ENCODE assay signal across 1 cellular context in the genomic region with DNA sequence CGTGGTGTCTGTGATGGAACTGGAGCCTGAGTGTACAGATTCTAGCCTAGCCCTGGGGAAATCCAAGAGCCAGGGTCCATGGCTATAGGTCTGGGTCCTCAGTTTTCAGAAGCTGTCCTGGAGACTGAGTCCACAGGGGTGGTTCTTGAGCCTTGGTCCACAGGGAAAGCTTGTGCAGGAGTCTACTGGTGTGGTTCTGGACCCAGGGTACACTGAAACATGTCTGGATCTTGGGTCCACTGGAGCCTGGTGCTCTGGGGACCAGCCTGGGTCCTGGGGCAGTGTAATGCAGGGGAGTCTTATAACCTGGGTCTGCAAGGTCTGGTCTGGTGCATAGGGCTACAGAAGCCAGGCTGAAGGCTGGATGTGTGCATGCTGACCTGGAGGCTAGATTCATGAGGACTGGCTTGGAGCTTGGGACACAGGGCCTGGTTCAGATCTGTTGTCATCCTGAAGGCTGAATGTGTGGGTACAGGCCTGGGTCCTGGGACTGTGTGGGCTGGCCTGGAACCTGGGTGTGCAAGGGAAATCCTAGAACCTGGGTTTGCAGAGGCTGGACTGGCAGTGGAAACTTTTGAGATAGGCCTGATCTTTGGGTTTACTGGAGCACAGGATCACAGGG.
TF ChIP-seq lines count a peak whose summit lies in the region.

No MANE protein-coding gene starts in this region.

TF ChIP-seq in GM23338, 12 proteins besides CTCF, POLR2A, EP300 and RAD21:
- TF ChIP-seq EZH2phosphoT487 (IDR thresholded peaks at IDR 0.05; ENCODE audit: unreplicated experiment) (no peak), STAT1 (IDR thresholded peaks at IDR 0.05; ENCODE audit: unreplicated experiment) (no peak), ZNF462 (CRISPR knock-in tag; IDR thresholded peaks at IDR 0.05) (no peak), EZH2 (IDR thresholded peaks at IDR 0.05; ENCODE audit: low read depth, unreplicated experiment) (no peak), POLR2AphosphoS5 (IDR thresholded peaks at IDR 0.05; ENCODE audit: low read depth) (no peak), ZNF114 (CRISPR knock-in tag; IDR thresholded peaks at IDR 0.05) (no peak), JUNB (IDR thresholded peaks at IDR 0.05; ENCODE audit: unreplicated experiment) (no peak), NANOG (IDR thresholded peaks at IDR 0.05; ENCODE audit: borderline replicate concordance) (no peak), CREB1 (CRISPR knock-in tag; IDR thresholded peaks at IDR 0.05; ENCODE audit: low read depth) (no peak), ZNF331 (CRISPR knock-in tag; IDR thresholded peaks at IDR 0.05; ENCODE audit: low read depth) (no peak)
- TF ChIP-seq, protein P1, sequence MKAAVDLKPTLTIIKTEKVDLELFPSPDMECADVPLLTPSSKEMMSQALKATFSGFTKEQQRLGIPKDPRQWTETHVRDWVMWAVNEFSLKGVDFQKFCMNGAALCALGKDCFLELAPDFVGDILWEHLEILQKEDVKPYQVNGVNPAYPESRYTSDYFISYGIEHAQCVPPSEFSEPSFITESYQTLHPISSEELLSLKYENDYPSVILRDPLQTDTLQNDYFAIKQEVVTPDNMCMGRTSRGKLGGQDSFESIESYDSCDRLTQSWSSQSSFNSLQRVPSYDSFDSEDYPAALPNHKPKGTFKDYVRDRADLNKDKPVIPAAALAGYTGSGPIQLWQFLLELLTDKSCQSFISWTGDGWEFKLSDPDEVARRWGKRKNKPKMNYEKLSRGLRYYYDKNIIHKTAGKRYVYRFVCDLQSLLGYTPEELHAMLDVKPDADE (IDR thresholded peaks at IDR 0.05) = no peak
- TF ChIP-seq, protein P2, sequence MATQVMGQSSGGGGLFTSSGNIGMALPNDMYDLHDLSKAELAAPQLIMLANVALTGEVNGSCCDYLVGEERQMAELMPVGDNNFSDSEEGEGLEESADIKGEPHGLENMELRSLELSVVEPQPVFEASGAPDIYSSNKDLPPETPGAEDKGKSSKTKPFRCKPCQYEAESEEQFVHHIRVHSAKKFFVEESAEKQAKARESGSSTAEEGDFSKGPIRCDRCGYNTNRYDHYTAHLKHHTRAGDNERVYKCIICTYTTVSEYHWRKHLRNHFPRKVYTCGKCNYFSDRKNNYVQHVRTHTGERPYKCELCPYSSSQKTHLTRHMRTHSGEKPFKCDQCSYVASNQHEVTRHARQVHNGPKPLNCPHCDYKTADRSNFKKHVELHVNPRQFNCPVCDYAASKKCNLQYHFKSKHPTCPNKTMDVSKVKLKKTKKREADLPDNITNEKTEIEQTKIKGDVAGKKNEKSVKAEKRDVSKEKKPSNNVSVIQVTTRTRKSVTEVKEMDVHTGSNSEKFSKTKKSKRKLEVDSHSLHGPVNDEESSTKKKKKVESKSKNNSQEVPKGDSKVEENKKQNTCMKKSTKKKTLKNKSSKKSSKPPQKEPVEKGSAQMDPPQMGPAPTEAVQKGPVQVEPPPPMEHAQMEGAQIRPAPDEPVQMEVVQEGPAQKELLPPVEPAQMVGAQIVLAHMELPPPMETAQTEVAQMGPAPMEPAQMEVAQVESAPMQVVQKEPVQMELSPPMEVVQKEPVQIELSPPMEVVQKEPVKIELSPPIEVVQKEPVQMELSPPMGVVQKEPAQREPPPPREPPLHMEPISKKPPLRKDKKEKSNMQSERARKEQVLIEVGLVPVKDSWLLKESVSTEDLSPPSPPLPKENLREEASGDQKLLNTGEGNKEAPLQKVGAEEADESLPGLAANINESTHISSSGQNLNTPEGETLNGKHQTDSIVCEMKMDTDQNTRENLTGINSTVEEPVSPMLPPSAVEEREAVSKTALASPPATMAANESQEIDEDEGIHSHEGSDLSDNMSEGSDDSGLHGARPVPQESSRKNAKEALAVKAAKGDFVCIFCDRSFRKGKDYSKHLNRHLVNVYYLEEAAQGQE (IDR thresholded peaks at IDR 0.05; ENCODE audit: unreplicated experiment) = no peak
TF ChIP-seq in GM23338: peak in this region for 0.
